27 cellular contexts compared by ENCODE assay signal in the genomic region with DNA sequence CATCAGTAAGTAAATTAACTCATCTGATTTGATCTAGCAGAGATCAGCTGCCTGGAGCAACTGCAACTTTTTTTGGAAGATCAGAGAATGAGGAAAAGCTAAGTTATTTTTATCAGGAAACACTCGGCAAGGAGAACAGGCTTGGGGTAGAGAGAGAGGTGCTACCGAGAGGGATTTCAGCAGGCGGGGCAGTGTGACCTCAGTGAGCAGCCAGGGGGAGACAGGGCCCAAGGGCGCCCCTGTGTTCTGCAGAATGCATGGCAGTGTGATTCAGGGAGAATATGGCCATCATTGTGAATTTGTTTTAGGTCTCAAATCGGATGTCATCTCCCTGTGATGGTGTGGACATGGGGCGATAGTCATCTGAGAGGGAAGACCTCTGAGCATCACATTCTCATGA.
"Had no signal": no experiment of that assay in that cellular context is flagged by ENCODE, and none has a peak within 500 bp of the region (broad histone marks: within the 10 kb centered on the region; RNA-seq: fewer than 3 reads in every experiment).

No MANE protein-coding gene starts in this region.

- H3K27ac ChIP-seq: ascending aorta, brain microvascular endothelial cell, hepatocyte, left lung, sigmoid colon, testis had no signal

- H3K9me3 Mint-ChIP-seq: activated CD4-positive, alpha-beta T cell treated with anti-CD3 and anti-CD28 coated beads, Interleukin-2, amount 10 ng/mL, durations not matched to agents 7 days and 5 days; activated naive CD4-positive, alpha-beta T cell treated with anti-CD3 and anti-CD28 coated beads, Interleukin-2, amount 50 U/mL, for 24 hours had no signal

- H3K36me3 Mint-ChIP-seq: activated naive CD4-positive, alpha-beta T cell treated with anti-CD3 and anti-CD28 coated beads, Interleukin-2, amount 50 U/mL, for 24 hours; immature natural killer cell; naive B cell had no signal

- H3K9me3 ChIP-seq: ascending aorta, left lung, sigmoid colon, testis had no signal

- H3K4me1 Mint-ChIP-seq: activated naive CD4-positive, alpha-beta T cell treated with anti-CD3 and anti-CD28 coated beads, Interleukin-2, amount 50 U/mL, for 24 hours; immature natural killer cell; naive B cell had no signal

- H2AFZ ChIP-seq: hepatocyte had no signal

- H3K4me2 ChIP-seq: hepatocyte had no signal

- H3K4me1 ChIP-seq: left lung, testis had no signal

- DNase-seq: activated CD4-positive, alpha-beta T cell treated with anti-CD3 and anti-CD28 coated beads, Interleukin-2, amount 10 ng/mL, durations not matched to agents 7 days and 5 days; activated CD8-positive, alpha-beta T cell treated with anti-CD3 and anti-CD28 coated beads, Interleukin-2, amount 10 ng/mL, durations not matched to agents 7 days and 5 days; activated gamma-delta T cell treated with Interleukin-2 at 50 U/mL for 16 hours; activated T-cell treated with anti-CD3 and anti-CD28 coated beads, Interleukin-2, amount 50 U/mL, for 1 hour; brain microvascular endothelial cell; caudate nucleus; effector memory CD4-positive, alpha-beta T cell; glutamatergic neuron; immature natural killer cell; kidney glomerular epithelial cell; left lung; naive B cell; occipital lobe; posterior cingulate gyrus; sigmoid colon; stimulated activated CD4-positive, alpha-beta T cell treated with anti-CD3 and anti-CD28 coated beads, Interleukin-4, amount 100 ng/mL, for 1 hour; stimulated activated naive CD4-positive, alpha-beta T cell; T-helper 17 cell; testis; trophoblast cell had no signal

- H3K36me3 ChIP-seq: ascending aorta, brain microvascular endothelial cell, left lung, sigmoid colon had no signal

- H3K4me3 ChIP-seq: ascending aorta, hepatocyte, left lung, lung, sigmoid colon, testis had no signal

- H3K27me3 ChIP-seq: ascending aorta, brain microvascular endothelial cell, hepatocyte, left lung, sigmoid colon, testis had no signal

- H3K27me3 Mint-ChIP-seq: activated CD4-positive, alpha-beta T cell treated with anti-CD3 and anti-CD28 coated beads, Interleukin-2, amount 10 ng/mL, durations not matched to agents 7 days and 5 days had no signal

- H3K27ac Mint-ChIP-seq: activated CD4-positive, alpha-beta T cell treated with anti-CD3 and anti-CD28 coated beads, Interleukin-2, amount 10 ng/mL, durations not matched to agents 7 days and 5 days; activated CD8-positive, alpha-beta T cell treated with anti-CD3 and anti-CD28 coated beads, Interleukin-2, amount 10 ng/mL, durations not matched to agents 7 days and 5 days; activated naive CD4-positive, alpha-beta T cell treated with anti-CD3 and anti-CD28 coated beads, Interleukin-2, amount 50 U/mL, for 24 hours; immature natural killer cell; naive B cell; T-helper 17 cell had no signal

- H3K4me3 Mint-ChIP-seq: activated CD4-positive, alpha-beta T cell treated with anti-CD3 and anti-CD28 coated beads, Interleukin-2, amount 10 ng/mL, durations not matched to agents 7 days and 5 days; activated CD8-positive, alpha-beta T cell treated with anti-CD3 and anti-CD28 coated beads, Interleukin-2, amount 10 ng/mL, durations not matched to agents 7 days and 5 days; activated naive CD4-positive, alpha-beta T cell treated with anti-CD3 and anti-CD28 coated beads, Interleukin-2, amount 50 U/mL, for 24 hours; immature natural killer cell; naive B cell; T-helper 17 cell had no signal

- ATAC-seq: activated CD8-positive, alpha-beta T cell treated with anti-CD3 and anti-CD28 coated beads, Interleukin-2, amount 10 ng/mL, durations not matched to agents 7 days and 5 days; esophagus mucosa; left lung; T-helper 17 cell had no signal

- H3K79me2 ChIP-seq: hepatocyte had no signal

- FAIRE-seq: endothelial cell of umbilical vein, frontal cortex had no signal
